ENCODE assay signal across 8 cellular contexts in the genomic region with DNA sequence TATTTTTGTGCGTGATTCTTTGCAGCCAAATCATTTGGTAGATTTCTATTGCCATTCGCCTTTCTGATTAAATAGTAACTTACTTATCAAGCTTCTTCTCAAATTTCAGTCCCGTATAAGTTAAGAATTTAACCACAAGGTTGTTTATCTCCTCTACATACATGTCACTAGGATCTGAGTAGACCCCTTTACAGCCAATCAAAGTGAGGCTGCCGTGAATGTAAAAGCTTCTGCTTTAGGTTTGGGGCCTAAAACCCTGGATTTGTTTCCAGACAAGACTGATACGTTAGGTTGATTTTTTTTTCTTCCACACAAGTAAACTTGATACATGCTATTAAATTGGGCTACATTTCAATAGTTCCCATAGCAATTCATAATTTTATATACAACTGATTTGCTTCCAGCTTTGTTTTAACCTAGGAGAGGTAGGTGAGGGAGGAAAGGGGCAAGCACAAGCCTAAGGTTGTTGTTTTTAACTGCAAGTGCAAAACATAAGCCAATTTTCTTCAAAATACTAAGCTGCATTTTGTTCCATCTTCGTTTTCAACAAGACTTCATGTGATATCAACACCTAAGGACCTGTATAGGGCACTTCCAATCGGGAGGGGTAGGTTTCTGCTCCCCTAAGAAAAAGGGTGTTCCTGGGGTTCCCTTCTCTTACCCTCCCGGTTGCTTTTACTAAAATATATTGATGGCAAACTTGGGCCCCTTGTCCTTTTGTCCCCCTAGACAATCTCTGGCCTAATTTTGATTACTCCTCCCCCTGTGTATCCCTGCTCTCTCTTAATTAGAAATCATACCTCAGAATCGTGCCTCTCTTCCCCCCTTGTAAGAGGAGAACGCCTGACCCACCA. TPM values are rescaled to one million over a fixed set of nuclear protein-coding genes. Genes with fewer than 3 reads are reported as not detected.
DNase-seq lines count a peak whose midpoint lies in the region; ATAC-seq, FAIRE-seq and TF ChIP-seq lines count a peak whose summit lies in the region.

No MANE protein-coding gene starts in this region.

- peak overlapping the region; percentile 78 for H3K4me3 ChIP-seq in A549
- peak overlapping the region; percentile 46 for H3K4me3 ChIP-seq in ectodermal cell (ENCODE audit: insufficient read depth, low read depth, low read length)

- DNase-seq in A549 (ENCODE audit: low read depth in 1 of 2, low spot score in 1 of 2) (no peak), GM12891 (ENCODE audit: insufficient read length, low spot score) (no peak), RPMI8226 (peak; percentile 48)
- DNase-seq in naive thymus-derived CD8-positive, alpha-beta T cell = peak in 5 of 10 donors; percentile 27 to 50 (median 30)
- DNase-seq in activated CD8-positive, alpha-beta memory T cell treated with anti-CD3 and anti-CD28 coated beads for 24 hours = no peak

- no peaks in the 10 kb centered on the region for H3K9me3 Mint-ChIP-seq in naive thymus-derived CD8-positive, alpha-beta T cell

- H3K27me3 ChIP-seq in ectodermal cell (ENCODE audit: control insufficient read depth, insufficient read depth, low read length, poor library complexity, severe bottlenecking) = no peaks in the 10 kb centered on the region

- TF ChIP-seq POLR2A in A549 (IDR thresholded peaks at IDR 0.05; ENCODE audit: low read length) (no peak), GM12891 (IDR thresholded peaks at IDR 0.05; ENCODE audit: low read depth, low read length) (no peak)

- no peak for TF ChIP-seq RAD21 in A549 (conservative IDR thresholded peaks at IDR 0.05 in 1 of 2, IDR thresholded peaks at IDR 0.05 in 1 of 2)

- POLR2A ChIA-PET in A549 (lab: Yijun Ruan, JAX) = interaction anchor here (1.2 kb wide), 1 partner anchor 95 kb away, joined by 7 read pairs; the partner anchor contains the start of gene NOL7
- POLR2A ChIA-PET in naive thymus-derived CD8-positive, alpha-beta T cell (lab: Charles Lee) = interaction anchor here (0.6 to 5.6 kb wide), 15 partner anchors 8 to 136 kb away, joined by 3 to 103 read pairs (median 6); partner anchors contain the start of genes NOL7 and SIRT5

- H3K9me3 ChIP-seq in A549 (no peaks in the 10 kb centered on the region), ectodermal cell (ENCODE audit: control insufficient read depth, low read length) (no peaks in the 10 kb centered on the region)

- TF ChIP-seq CTCF in A549 (IDR thresholded peaks at IDR 0.05) = no peak

- no peak for TF ChIP-seq EP300 in A549 (IDR thresholded peaks at IDR 0.05)

- no peak for FAIRE-seq in A549 (lab: Jason Lieb, UNC)
- FAIRE-seq in GM12891 (lab: Jason Lieb, UNC) = peak; percentile 41

- peaks cover 19 to 54% (median 40%) of the 10 kb centered on the region in 4 donors for H3K4me1 Mint-ChIP-seq in naive thymus-derived CD8-positive, alpha-beta T cell

- H3K4me1 ChIP-seq in A549 = peaks cover 11% of the 10 kb centered on the region; the same call in 2 of the 3 replicates
- H3K4me1 ChIP-seq in ectodermal cell (ENCODE audit: control insufficient read depth, insufficient read depth, low read length) = peaks cover 13% of the 10 kb centered on the region

- CTCF ChIA-PET in A549 (lab: Yijun Ruan, JAX) = interaction anchor here (0.9 to 1.8 kb wide), 2 partner anchors 28 to 95 kb away, joined by 3 to 5 read pairs; partner anchors contain the start of gene NOL7

- H3K4me3 Mint-ChIP-seq in naive thymus-derived CD8-positive, alpha-beta T cell = peak overlapping the region; percentile 86 to 99 (median 96)

- H3K4me2 ChIP-seq in A549 = peak overlapping the region; percentile 76

- no peaks in the 10 kb centered on the region for H3K27me3 Mint-ChIP-seq in naive thymus-derived CD8-positive, alpha-beta T cell

- ATAC-seq in A549 = no peak
- no peak for ATAC-seq in naive thymus-derived CD8-positive, alpha-beta T cell
- no peak for ATAC-seq in GM18873 (IDR thresholded peaks at IDR 0.05; ENCODE audit: low FRiP score, unreplicated experiment)
- no peak for ATAC-seq in HG03135 (IDR thresholded peaks at IDR 0.05; ENCODE audit: unreplicated experiment)

- 7% methylated on average over 10 of the region's 10 CpGs for WGBS in A549 (ENCODE audit: missing lambda C conversion rate)
- WGBS in ectodermal cell, 2 experiments = 17 to 21% methylated on average over 10 of the region's 10 CpGs

- H3K36me3 Mint-ChIP-seq in naive thymus-derived CD8-positive, alpha-beta T cell = no peaks in the 10 kb centered on the region

- H3K27ac ChIP-seq in A549 (peak overlapping the region; percentile 96 to 100), ectodermal cell (ENCODE audit: insufficient read depth, low read depth, low read length, poor library complexity, severe bottlenecking) (peak overlapping the region; percentile 40)

- peak overlapping the region; percentile 91 to 99 (median 92) for H3K27ac Mint-ChIP-seq in naive thymus-derived CD8-positive, alpha-beta T cell

- H3K36me3 ChIP-seq in ectodermal cell (ENCODE audit: control insufficient read depth, insufficient read depth, low read length) = no peaks in the 10 kb centered on the region

TF ChIP-seq in A549, 52 proteins besides CTCF, POLR2A, EP300 and RAD21:
- TF ChIP-seq KDM5A (IDR thresholded peaks at IDR 0.05) (no peak), RFX5 (IDR thresholded peaks at IDR 0.05) (no peak), MAZ (IDR thresholded peaks at IDR 0.05; ENCODE audit: borderline replicate concordance, low read depth, low read length) (no peak), NFE2L2 (conservative IDR thresholded peaks at IDR 0.05; ENCODE audit: low read length) (no peak), CHD4 (IDR thresholded peaks at IDR 0.05; ENCODE audit: borderline replicate concordance) (no peak), HOXB13 (CRISPR knock-in tag; IDR thresholded peaks at IDR 0.05; ENCODE audit: low read depth) (no peak), BHLHE40 (IDR thresholded peaks at IDR 0.05; ENCODE audit: low read depth, low read length) (no peak), CBX8 (IDR thresholded peaks at IDR 0.05) (no peak), RCOR1 (IDR thresholded peaks at IDR 0.05; ENCODE audit: low read depth, low read length) (no peak), ESRRA (IDR thresholded peaks at IDR 0.05; ENCODE audit: borderline replicate concordance, low read length) (no peak)

TF ChIP-seq in GM12891, 5 proteins besides CTCF, POLR2A, EP300 and RAD21:
- no peak for TF ChIP-seq TAF1 (IDR thresholded peaks at IDR 0.05; ENCODE audit: low read depth, low read length)
- no peak for TF ChIP-seq SPI1 (IDR thresholded peaks at IDR 0.05; ENCODE audit: low read depth, low read length)
- no peak for TF ChIP-seq PAX5 (IDR thresholded peaks at IDR 0.05; ENCODE audit: insufficient read depth, low read length, severe bottlenecking)
- TF ChIP-seq POU2F2 (IDR thresholded peaks at IDR 0.05; ENCODE audit: low read depth, low read length) = no peak
- TF ChIP-seq POLR2AphosphoS5 (IDR thresholded peaks at IDR 0.05; ENCODE audit: low read depth, low read length) = no peak

RNA-seq across cellular contexts. Expression of gene RANBP9, which starts 1.7 kb away (rescaled TPM):
- polyA plus RNA-seq in A549 (2011; rRNA removed) (15.7 and 20.3 TPM in 2 replicates), A549 (2017; fragmentation: RNase III; extraction: RNeasy Plus Mini Kit Qiagen cat#74134 plus additional on column Dnase treatment) (13.7 to 15.2 TPM (median 14.3 TPM) in 3 replicates)
- 7.1 TPM in 2 replicates for polyA plus RNA-seq in A549 (2012; cell fraction: cytosol; rRNA removed)
- 4.0 and 5.3 TPM in 2 replicates for polyA plus RNA-seq in A549 (2012; cell fraction: nucleus; rRNA removed)
- 10.2 and 11.8 TPM in 2 replicates for polyA minus RNA-seq in A549 (2011; rRNA and poly(A)+ RNA removed)
- 19.3 TPM for polyA plus RNA-seq in GM12891 (2012; ENCODE audit: low read depth, missing spikeins)
- polyA plus RNA-seq in ectodermal cell (2013, experiment 1 of 4) = 46.3 TPM
- polyA plus RNA-seq in ectodermal cell (2013, experiment 2 of 4) = 48.9 TPM
- polyA plus RNA-seq in ectodermal cell (2013, experiment 3 of 4) = 35.8 TPM
- polyA plus RNA-seq in ectodermal cell (2013, experiment 4 of 4) = 40.5 TPM
- total RNA-seq in naive thymus-derived CD8-positive, alpha-beta T cell = 10 to 100 TPM; 50.4 to 57.2 TPM
- polyA plus RNA-seq in naive thymus-derived CD8-positive, alpha-beta T cell = 1 to 10 TPM; 1.9 to 5.6 (median 3.9) TPM
